Comparison of ENCODE assay signal across 15 cellular contexts in genomic region chr3:30691944-30692343, GRCh38.
DNase-seq lines count a peak whose midpoint lies in the region; ATAC-seq and TF ChIP-seq lines count a peak whose summit lies in the region.
"Had no signal": no experiment of that assay in that cellular context is flagged by ENCODE, and none has a peak within 500 bp of the region (broad histone marks: within the 10 kb centered on the region; RNA-seq: fewer than 3 reads in every experiment).

No MANE protein-coding gene starts in this region.

- peaks cover 88% of the 10 kb centered on the region for H3K4me1 Mint-ChIP-seq in stimulated activated naive CD8-positive, alpha-beta T cell treated with anti-CD3 and anti-CD28 coated beads, Interleukin-15, Interleukin-2, amounts not matched to agents 100 ng/mL and 50 ng/mL, for 24 hours (ENCODE audit: low read depth)
- H3K4me1 Mint-ChIP-seq in stimulated activated naive CD8-positive, alpha-beta T cell treated with anti-CD3 and anti-CD28 coated beads, Interleukin-15, amount 100 ng/mL, for 72 hours, result peaks cover 95% of the 10 kb centered on the region
- H3K4me1 Mint-ChIP-seq in natural killer cell, result peaks cover 62 to 65% of the 10 kb centered on the region in 2 donors

- peaks cover 90% of the 10 kb centered on the region for H3K36me3 Mint-ChIP-seq in stimulated activated naive CD8-positive, alpha-beta T cell treated with anti-CD3 and anti-CD28 coated beads, Interleukin-15, Interleukin-2, amounts not matched to agents 100 ng/mL and 50 ng/mL, for 24 hours (ENCODE audit: low read depth)
- peaks cover 24% of the 10 kb centered on the region for H3K36me3 Mint-ChIP-seq in natural killer cell

- H3K9ac ChIP-seq in adipocyte (ENCODE audit: low read length), result peak overlapping the region; percentile 48

- TF ChIP-seq CTCF in natural killer cell (IDR thresholded peaks at IDR 0.05), result no peak

- H3K9me3 Mint-ChIP-seq in stimulated activated naive CD8-positive, alpha-beta T cell treated with anti-CD3 and anti-CD28 coated beads, Interleukin-15, Interleukin-2, amounts not matched to agents 100 ng/mL and 50 ng/mL, for 24 hours, result no peaks in the 10 kb centered on the region
- no peaks in the 10 kb centered on the region for H3K9me3 Mint-ChIP-seq in stimulated activated naive CD8-positive, alpha-beta T cell treated with anti-CD3 and anti-CD28 coated beads, Interleukin-15, amount 100 ng/mL, for 72 hours
- no peaks in the 10 kb centered on the region for H3K9me3 Mint-ChIP-seq in natural killer cell
- H3K9me3 Mint-ChIP-seq: effector memory CD8-positive, alpha-beta T cell; T-helper 1 cell treated with Interleukin-12 subunit alpha and Interleukin-12 subunit beta and Interleukin-4 antibody, amounts not matched to agents 30 μg/mL and 1 μg/mL, for 36 hours had no signal

- H3K27me3 ChIP-seq in adipocyte (replicated peaks; ENCODE audit: control insufficient read depth, insufficient read depth, low read length) (no peaks in the 10 kb centered on the region), HAP-1 (ENCODE audit: low read depth) (no peaks in the 10 kb centered on the region)
- H3K27me3 ChIP-seq: left lung had no signal

- no peak for ATAC-seq in stimulated activated naive CD8-positive, alpha-beta T cell treated with anti-CD3 and anti-CD28 coated beads, Interleukin-15, amount 100 ng/mL, for 72 hours
- no peak for ATAC-seq in natural killer cell
- ATAC-seq: effector memory CD8-positive, alpha-beta T cell; HCT116; left lung had no signal

- H3K4me3 ChIP-seq in adipocyte (ENCODE audit: low read length) (no peak overlapping the region), HAP-1 (no peak overlapping the region)
- H3K4me3 ChIP-seq: left lung, smooth muscle cell had no signal

- no peaks in the 10 kb centered on the region for H3K27me3 Mint-ChIP-seq in stimulated activated naive CD8-positive, alpha-beta T cell treated with anti-CD3 and anti-CD28 coated beads, Interleukin-15, Interleukin-2, amounts not matched to agents 100 ng/mL and 50 ng/mL, for 24 hours
- H3K27me3 Mint-ChIP-seq in stimulated activated naive CD8-positive, alpha-beta T cell treated with anti-CD3 and anti-CD28 coated beads, Interleukin-15, amount 100 ng/mL, for 72 hours, result no peaks in the 10 kb centered on the region
- no peaks in the 10 kb centered on the region for H3K27me3 Mint-ChIP-seq in natural killer cell (ENCODE audit: low read depth in 2 of 2)
- H3K27me3 Mint-ChIP-seq: effector memory CD8-positive, alpha-beta T cell had no signal

- DNase-seq in stimulated activated naive CD8-positive, alpha-beta T cell treated with anti-CD3 and anti-CD28 coated beads, Interleukin-15, amount 100 ng/mL, for 72 hours, result no peak
- DNase-seq in adipocyte (ENCODE audit: low read depth) (no peak), natural killer cell (no peak), DMS53 (lab: John Stamatoyannopoulos, UW) (no peak), HAP-1 (ENCODE audit: low spot score in 2 of 2) (no peak), anterior cingulate cortex (lab: John Stamatoyannopoulos, UW) (no peak), RPMI8226 (no peak)
- DNase-seq: effector memory CD8-positive, alpha-beta T cell; left lung; NCI-H1417; Right ventricle myocardium superior had no signal

- intact Hi-C loops in natural killer cell (cut with micrococcal nuclease), result loop anchor here (2.0 to 5.0 kb wide), 2 partner anchors 495 to 679 kb away; no protein-coding TSS in a partner anchor

- H3K4me1 ChIP-seq in adipocyte (ENCODE audit: control insufficient read depth, insufficient read depth, low read length) (peaks cover 57% of the 10 kb centered on the region), HAP-1 (peaks cover 6% of the 10 kb centered on the region)

- in situ Hi-C loops in HAP-1 (cut with MboI; ENCODE audit: low sequenced_read_pairs), result loop anchor here (10.0 kb wide), 1 partner anchor 497 kb away; no protein-coding TSS in a partner anchor

- peak overlapping the region; percentile 51 for H3K27ac Mint-ChIP-seq in stimulated activated naive CD8-positive, alpha-beta T cell treated with anti-CD3 and anti-CD28 coated beads, Interleukin-15, Interleukin-2, amounts not matched to agents 100 ng/mL and 50 ng/mL, for 24 hours
- H3K27ac Mint-ChIP-seq in stimulated activated naive CD8-positive, alpha-beta T cell treated with anti-CD3 and anti-CD28 coated beads, Interleukin-15, amount 100 ng/mL, for 72 hours, result peak overlapping the region in 1 of 2 donors; percentile 83
- H3K27ac Mint-ChIP-seq in natural killer cell, result peak overlapping the region; percentile 79 to 84

- H3K9me3 ChIP-seq in adipocyte (ENCODE audit: control insufficient read depth, low read length) (no peaks in the 10 kb centered on the region), HAP-1 (no peaks in the 10 kb centered on the region)
- H3K9me3 ChIP-seq: left lung had no signal

- H3K4me3 Mint-ChIP-seq in stimulated activated naive CD8-positive, alpha-beta T cell treated with anti-CD3 and anti-CD28 coated beads, Interleukin-15, Interleukin-2, amounts not matched to agents 100 ng/mL and 50 ng/mL, for 24 hours, result no peak overlapping the region
- no peak overlapping the region for H3K4me3 Mint-ChIP-seq in stimulated activated naive CD8-positive, alpha-beta T cell treated with anti-CD3 and anti-CD28 coated beads, Interleukin-15, amount 100 ng/mL, for 72 hours
- no peak overlapping the region for H3K4me3 Mint-ChIP-seq in natural killer cell
- H3K4me3 Mint-ChIP-seq: effector memory CD8-positive, alpha-beta T cell; T-helper 1 cell treated with Interleukin-12 subunit alpha and Interleukin-12 subunit beta and Interleukin-4 antibody, amounts not matched to agents 30 μg/mL and 1 μg/mL, for 36 hours had no signal

- H3K36me3 ChIP-seq in adipocyte (ENCODE audit: control insufficient read depth, insufficient read depth, low read length, severe bottlenecking) (peaks cover 90% of the 10 kb centered on the region), HAP-1 (replicated peaks) (0 out of 2 replicates have a peak, but pooled peaks cover 4% of the 10 kb centered on the region)
